1 cellular context compared by ENCODE assay signal in the genomic region with DNA sequence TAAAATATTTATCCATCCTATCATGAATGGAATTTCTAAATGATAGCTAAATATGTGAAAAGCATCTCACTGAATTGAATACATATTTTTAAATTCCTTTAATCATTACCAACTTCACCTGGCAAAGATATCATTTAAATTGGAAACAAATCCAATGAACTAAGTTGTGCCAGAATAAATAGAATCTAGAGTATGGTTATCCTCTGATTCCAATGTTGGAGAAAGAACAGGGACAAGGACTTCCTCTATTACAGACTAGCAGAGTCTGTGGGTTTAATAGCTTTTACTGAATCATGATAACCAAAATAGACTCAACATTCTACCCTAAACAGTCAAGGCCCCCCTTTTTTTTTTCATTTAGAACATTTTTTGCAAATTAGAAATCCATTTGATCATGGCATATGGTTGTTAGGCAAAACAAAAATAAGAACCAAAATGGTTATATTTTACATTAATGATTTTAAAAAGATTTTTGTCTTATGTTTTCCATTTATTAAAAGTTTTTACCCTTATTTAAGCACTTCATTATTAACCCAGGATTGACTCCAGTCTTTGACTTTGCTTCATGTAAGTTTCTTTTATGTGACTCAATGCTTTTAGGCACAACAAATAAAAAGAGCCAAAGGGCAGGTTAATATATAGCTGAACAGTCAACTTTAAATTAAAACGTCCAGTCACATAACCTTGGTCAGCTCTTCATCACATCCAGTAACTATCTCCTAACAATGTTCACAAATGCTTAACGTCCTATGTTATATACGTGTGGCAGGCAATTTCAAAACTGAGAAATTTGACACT.
TF ChIP-seq lines count a peak whose summit lies in the region.

No MANE protein-coding gene starts in this region.

TF ChIP-seq in HepG2, 621 proteins besides CTCF, POLR2A, EP300 and RAD21 (continued from another document):
- 0 out of 2 replicates have a peak, but pooled peaks have one; percentile 53 for TF ChIP-seq ZNF792 (CRISPR knock-in tag; IDR thresholded peaks at IDR 0.05)
- TF ChIP-seq, protein P1, sequence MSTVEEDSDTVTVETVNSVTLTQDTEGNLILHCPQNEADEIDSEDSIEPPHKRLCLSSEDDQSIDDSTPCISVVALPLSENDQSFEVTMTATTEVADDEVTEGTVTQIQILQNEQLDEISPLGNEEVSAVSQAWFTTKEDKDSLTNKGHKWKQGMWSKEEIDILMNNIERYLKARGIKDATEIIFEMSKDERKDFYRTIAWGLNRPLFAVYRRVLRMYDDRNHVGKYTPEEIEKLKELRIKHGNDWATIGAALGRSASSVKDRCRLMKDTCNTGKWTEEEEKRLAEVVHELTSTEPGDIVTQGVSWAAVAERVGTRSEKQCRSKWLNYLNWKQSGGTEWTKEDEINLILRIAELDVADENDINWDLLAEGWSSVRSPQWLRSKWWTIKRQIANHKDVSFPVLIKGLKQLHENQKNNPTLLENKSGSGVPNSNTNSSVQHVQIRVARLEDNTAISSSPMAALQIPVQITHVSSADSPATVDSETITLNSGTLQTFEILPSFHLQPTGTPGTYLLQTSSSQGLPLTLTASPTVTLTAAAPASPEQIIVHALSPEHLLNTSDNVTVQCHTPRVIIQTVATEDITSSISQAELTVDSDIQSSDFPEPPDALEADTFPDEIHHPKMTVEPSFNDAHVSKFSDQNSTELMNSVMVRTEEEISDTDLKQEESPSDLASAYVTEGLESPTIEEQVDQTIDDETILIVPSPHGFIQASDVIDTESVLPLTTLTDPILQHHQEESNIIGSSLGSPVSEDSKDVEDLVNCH (CRISPR knock-in tag; IDR thresholded peaks at IDR 0.05) = no peak
- TF ChIP-seq ZNF788 (CRISPR knock-in tag; IDR thresholded peaks at IDR 0.05; ENCODE audit: borderline replicate concordance) = no peak
- no peak for TF ChIP-seq RBM39 (IDR thresholded peaks at IDR 0.05; ENCODE audit: low read depth, low read length, poor library complexity, severe bottlenecking)
- TF ChIP-seq POGZ (CRISPR knock-in tag; IDR thresholded peaks at IDR 0.05) = no peak
- TF ChIP-seq, protein P2, sequence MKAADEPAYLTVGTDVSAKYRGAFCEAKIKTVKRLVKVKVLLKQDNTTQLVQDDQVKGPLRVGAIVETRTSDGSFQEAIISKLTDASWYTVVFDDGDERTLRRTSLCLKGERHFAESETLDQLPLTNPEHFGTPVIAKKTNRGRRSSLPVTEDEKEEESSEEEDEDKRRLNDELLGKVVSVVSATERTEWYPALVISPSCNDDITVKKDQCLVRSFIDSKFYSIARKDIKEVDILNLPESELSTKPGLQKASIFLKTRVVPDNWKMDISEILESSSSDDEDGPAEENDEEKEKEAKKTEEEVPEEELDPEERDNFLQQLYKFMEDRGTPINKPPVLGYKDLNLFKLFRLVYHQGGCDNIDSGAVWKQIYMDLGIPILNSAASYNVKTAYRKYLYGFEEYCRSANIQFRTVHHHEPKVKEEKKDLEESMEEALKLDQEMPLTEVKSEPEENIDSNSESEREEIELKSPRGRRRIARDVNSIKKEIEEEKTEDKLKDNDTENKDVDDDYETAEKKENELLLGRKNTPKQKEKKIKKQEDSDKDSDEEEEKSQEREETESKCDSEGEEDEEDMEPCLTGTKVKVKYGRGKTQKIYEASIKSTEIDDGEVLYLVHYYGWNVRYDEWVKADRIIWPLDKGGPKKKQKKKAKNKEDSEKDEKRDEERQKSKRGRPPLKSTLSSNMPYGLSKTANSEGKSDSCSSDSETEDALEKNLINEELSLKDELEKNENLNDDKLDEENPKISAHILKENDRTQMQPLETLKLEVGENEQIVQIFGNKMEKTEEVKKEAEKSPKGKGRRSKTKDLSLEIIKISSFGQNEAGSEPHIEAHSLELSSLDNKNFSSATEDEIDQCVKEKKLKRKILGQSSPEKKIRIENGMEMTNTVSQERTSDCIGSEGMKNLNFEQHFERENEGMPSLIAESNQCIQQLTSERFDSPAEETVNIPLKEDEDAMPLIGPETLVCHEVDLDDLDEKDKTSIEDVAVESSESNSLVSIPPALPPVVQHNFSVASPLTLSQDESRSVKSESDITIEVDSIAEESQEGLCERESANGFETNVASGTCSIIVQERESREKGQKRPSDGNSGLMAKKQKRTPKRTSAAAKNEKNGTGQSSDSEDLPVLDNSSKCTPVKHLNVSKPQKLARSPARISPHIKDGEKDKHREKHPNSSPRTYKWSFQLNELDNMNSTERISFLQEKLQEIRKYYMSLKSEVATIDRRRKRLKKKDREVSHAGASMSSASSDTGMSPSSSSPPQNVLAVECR (CRISPR knock-in tag; IDR thresholded peaks at IDR 0.05; ENCODE audit: borderline replicate concordance) = no peak
- TF ChIP-seq, protein P3, sequence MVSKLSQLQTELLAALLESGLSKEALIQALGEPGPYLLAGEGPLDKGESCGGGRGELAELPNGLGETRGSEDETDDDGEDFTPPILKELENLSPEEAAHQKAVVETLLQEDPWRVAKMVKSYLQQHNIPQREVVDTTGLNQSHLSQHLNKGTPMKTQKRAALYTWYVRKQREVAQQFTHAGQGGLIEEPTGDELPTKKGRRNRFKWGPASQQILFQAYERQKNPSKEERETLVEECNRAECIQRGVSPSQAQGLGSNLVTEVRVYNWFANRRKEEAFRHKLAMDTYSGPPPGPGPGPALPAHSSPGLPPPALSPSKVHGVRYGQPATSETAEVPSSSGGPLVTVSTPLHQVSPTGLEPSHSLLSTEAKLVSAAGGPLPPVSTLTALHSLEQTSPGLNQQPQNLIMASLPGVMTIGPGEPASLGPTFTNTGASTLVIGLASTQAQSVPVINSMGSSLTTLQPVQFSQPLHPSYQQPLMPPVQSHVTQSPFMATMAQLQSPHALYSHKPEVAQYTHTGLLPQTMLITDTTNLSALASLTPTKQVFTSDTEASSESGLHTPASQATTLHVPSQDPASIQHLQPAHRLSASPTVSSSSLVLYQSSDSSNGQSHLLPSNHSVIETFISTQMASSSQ (IDR thresholded peaks at IDR 0.05; ENCODE audit: low read depth) = 0 out of 2 replicates have a peak, but pooled peaks have one; percentile 22
- TF ChIP-seq, protein P3 (CRISPR knock-in tag; IDR thresholded peaks at IDR 0.05; ENCODE audit: borderline replicate concordance) = no peak
- no peak for TF ChIP-seq ZIK1 (CRISPR knock-in tag; IDR thresholded peaks at IDR 0.05; ENCODE audit: borderline replicate concordance, low read depth)
- TF ChIP-seq, protein P4, sequence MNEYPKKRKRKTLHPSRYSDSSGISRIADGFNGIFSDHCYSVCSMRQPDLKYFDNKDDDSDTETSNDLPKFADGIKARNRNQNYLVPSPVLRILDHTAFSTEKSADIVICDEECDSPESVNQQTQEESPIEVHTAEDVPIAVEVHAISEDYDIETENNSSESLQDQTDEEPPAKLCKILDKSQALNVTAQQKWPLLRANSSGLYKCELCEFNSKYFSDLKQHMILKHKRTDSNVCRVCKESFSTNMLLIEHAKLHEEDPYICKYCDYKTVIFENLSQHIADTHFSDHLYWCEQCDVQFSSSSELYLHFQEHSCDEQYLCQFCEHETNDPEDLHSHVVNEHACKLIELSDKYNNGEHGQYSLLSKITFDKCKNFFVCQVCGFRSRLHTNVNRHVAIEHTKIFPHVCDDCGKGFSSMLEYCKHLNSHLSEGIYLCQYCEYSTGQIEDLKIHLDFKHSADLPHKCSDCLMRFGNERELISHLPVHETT (CRISPR knock-in tag; conservative IDR thresholded peaks at IDR 0.05) = no peak
- no peak for TF ChIP-seq ZFP41 (CRISPR knock-in tag; IDR thresholded peaks at IDR 0.05; ENCODE audit: borderline replicate concordance)
TF ChIP-seq in HepG2: peak in this region for 5.
